ENCODE assay signal across 21 cellular contexts in the genomic region with DNA sequence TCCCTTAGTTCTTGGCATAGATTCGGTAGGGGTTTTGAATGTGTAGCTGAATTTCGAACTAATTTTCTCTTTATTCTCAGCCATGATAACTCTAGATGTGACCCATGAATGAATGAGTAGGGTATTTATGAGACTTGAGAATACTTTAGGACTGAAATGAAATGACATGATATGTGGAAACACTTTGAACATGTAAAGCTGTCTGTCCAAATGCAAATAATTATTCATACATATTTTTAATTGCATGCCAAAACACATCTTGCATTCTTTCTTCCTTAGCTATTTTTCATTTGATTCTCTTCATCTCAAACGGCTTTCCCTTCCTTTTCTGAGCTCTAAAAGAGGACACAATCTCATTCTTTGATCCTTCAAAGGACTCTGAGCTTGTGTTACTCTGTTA.
"Had no signal": no experiment of that assay in that cellular context is flagged by ENCODE, and none has a peak within 500 bp of the region (broad histone marks: within the 10 kb centered on the region; RNA-seq: fewer than 3 reads in every experiment).

No MANE protein-coding gene starts in this region.

- H3K4me2 ChIP-seq: smooth muscle cell had no signal

- H3K27ac ChIP-seq: ascending aorta, ovary, testis had no signal

- H3K27me3 Mint-ChIP-seq: activated CD4-positive, alpha-beta T cell treated with anti-CD3 and anti-CD28 coated beads, Interleukin-2, amount 10 ng/mL, durations not matched to agents 24 days and 14 days; activated CD8-positive, alpha-beta T cell treated with anti-CD3 and anti-CD28 coated beads for 36 hours; dendritic cell treated with granulocyte-macrophage colony-stimulating factor and Interleukin-4, amounts not matched to agents 40 ng/mL and 50 ng/mL, for 4 days; T-cell; type B pancreatic cell had no signal

- DNase-seq: activated CD4-positive, alpha-beta T cell treated with anti-CD3 and anti-CD28 coated beads, Interleukin-2, amount 10 ng/mL, durations not matched to agents 24 days and 14 days; activated CD8-positive, alpha-beta T cell treated with anti-CD3 and anti-CD28 coated beads for 36 hours; activated naive CD4-positive, alpha-beta T cell treated with Interleukin-2 at 50 U/mL for 16 hours; activated T-cell treated with anti-CD3 and anti-CD28 coated beads, Interleukin-2, amount 50 U/mL, for 1 hour; effector CD8-positive, alpha-beta T cell; foreskin fibroblast; glutamatergic neuron; hypothalamus; left ventricle myocardium superior; ovary; stimulated activated CD4-positive, alpha-beta T cell treated with anti-CD3 and anti-CD28 coated beads, Interleukin-4, amount 100 ng/mL, for 24 hours; T-cell; testis had no signal

- H3K9me3 ChIP-seq: ascending aorta, ovary, testis had no signal

- H3K4me3 ChIP-seq: ascending aorta, ovary, smooth muscle cell, testis had no signal

- H3K4me3 Mint-ChIP-seq: activated CD4-positive, alpha-beta T cell treated with anti-CD3 and anti-CD28 coated beads, Interleukin-2, amount 10 ng/mL, durations not matched to agents 24 days and 14 days; activated CD8-positive, alpha-beta T cell treated with anti-CD3 and anti-CD28 coated beads for 36 hours; dendritic cell treated with granulocyte-macrophage colony-stimulating factor and Interleukin-4, amounts not matched to agents 40 ng/mL and 50 ng/mL, for 4 days; stimulated activated effector memory CD8-positive, alpha-beta T cell treated with anti-CD3 and anti-CD28 coated beads, Interleukin-12 subunit alpha, Interleukin-12 subunit beta, amount 100 ng/mL, for 72 hours had no signal

- H3K9me3 Mint-ChIP-seq: activated CD8-positive, alpha-beta T cell treated with anti-CD3 and anti-CD28 coated beads for 36 hours; stimulated activated effector memory CD8-positive, alpha-beta T cell treated with anti-CD3 and anti-CD28 coated beads, Interleukin-12 subunit alpha, Interleukin-12 subunit beta, amount 100 ng/mL, for 72 hours; T-cell had no signal

- ATAC-seq: activated CD8-positive, alpha-beta T cell treated with anti-CD3 and anti-CD28 coated beads for 36 hours; left ventricle myocardium superior; sciatic nerve; stimulated activated effector memory CD8-positive, alpha-beta T cell treated with anti-CD3 and anti-CD28 coated beads, Interleukin-12 subunit alpha, Interleukin-12 subunit beta, amount 100 ng/mL, for 72 hours; T-cell had no signal

- H3K27ac Mint-ChIP-seq: activated CD4-positive, alpha-beta T cell treated with anti-CD3 and anti-CD28 coated beads, Interleukin-2, amount 10 ng/mL, durations not matched to agents 24 days and 14 days; activated CD8-positive, alpha-beta T cell treated with anti-CD3 and anti-CD28 coated beads for 36 hours; activated T-helper 2 cell treated with anti-CD3 and anti-CD28 coated beads, Interferon-gamma antibody, Interleukin-2, Interleukin-4, amounts not matched to agents 10 μg/mL and 5 μg/mL and 100 μg/mL, durations not matched to agents 14 hours and 24 hours and 36 hours; dendritic cell treated with granulocyte-macrophage colony-stimulating factor and Interleukin-4, amounts not matched to agents 40 ng/mL and 50 ng/mL, for 4 days; type B pancreatic cell had no signal

- FAIRE-seq: endothelial cell of umbilical vein had no signal

- H3K36me3 ChIP-seq: ovary had no signal

- H3K27me3 ChIP-seq: ascending aorta, ovary, testis had no signal
